Comparison of ENCODE assay signal across 23 cellular contexts in the genomic region with DNA sequence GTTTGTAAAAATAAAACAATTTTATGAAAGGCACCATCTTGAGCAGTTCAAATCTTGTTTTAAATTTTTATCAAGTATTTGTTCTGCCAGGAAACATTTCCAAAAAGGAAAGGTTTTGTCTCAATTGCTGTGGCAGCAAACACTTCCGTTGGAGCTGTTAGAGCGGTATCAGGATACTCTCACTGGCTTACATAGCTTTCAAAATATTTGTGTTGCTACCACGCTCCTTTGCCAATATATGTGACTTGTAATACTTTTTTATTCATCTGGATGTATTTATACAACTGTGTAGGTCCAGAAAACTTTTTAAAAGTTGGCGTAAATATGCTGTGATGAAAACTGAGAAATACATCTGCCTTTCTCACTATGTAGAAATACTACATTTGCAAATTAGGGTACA. TPM values are rescaled to one million over a fixed set of nuclear protein-coding genes. Genes with fewer than 3 reads are reported as not detected.
DNase-seq lines count a peak whose midpoint lies in the region; ATAC-seq, FAIRE-seq and TF ChIP-seq lines count a peak whose summit lies in the region.
"Had no signal": no experiment of that assay in that cellular context is flagged by ENCODE, and none has a peak within 500 bp of the region (broad histone marks: within the 10 kb centered on the region; RNA-seq: fewer than 3 reads in every experiment).

No MANE protein-coding gene starts in this region.

- H3K4me2 ChIP-seq in HepG2 (ENCODE audit: low read depth, low read length) (no peak overlapping the region), mesenchymal stem cell (ENCODE audit: low read length, poor library complexity, severe bottlenecking) (no peak overlapping the region)

- TF ChIP-seq EP300 in HepG2 (IDR thresholded peaks at IDR 0.05; ENCODE audit: low read depth in 2 of 2, low read length in 2 of 2) (no peak), HepG2 (CRISPR knock-in tag; IDR thresholded peaks at IDR 0.05; ENCODE audit: borderline replicate concordance) (no peak)

- H3K79me1 ChIP-seq in mesenchymal stem cell (replicated peaks; ENCODE audit: low read length, poor library complexity, severe bottlenecking) = peaks cover 15% of the 10 kb centered on the region

- no peak overlapping the region for H2AFZ ChIP-seq in HepG2 (ENCODE audit: low read length)
- H2AFZ ChIP-seq in mesenchymal stem cell (ENCODE audit: low read depth, low read length) = no peak overlapping the region

- peaks cover 87% of the 10 kb centered on the region for H3K79me2 ChIP-seq in HepG2 (ENCODE audit: insufficient read depth, low read length)

- H2BK5ac ChIP-seq in mesenchymal stem cell (ENCODE audit: low read depth, low read length, poor library complexity, severe bottlenecking) = no peak overlapping the region

- H4K8ac ChIP-seq in mesenchymal stem cell (ENCODE audit: low read length) = no peak overlapping the region

- H2BK15ac ChIP-seq in mesenchymal stem cell (ENCODE audit: low read depth, poor library complexity, severe bottlenecking) = no peak overlapping the region

- no peak for TF ChIP-seq POLR2A in HepG2 (IDR thresholded peaks at IDR 0.05; ENCODE audit: insufficient read depth in 1 of 2, low read depth in 2 of 2, low read length in 2 of 2)

- no peak overlapping the region for H3K4ac ChIP-seq in mesenchymal stem cell (ENCODE audit: low read depth in 1 of 2, low read length in 2 of 2)

- no peak overlapping the region for H2BK12ac ChIP-seq in mesenchymal stem cell (ENCODE audit: low read length in 2 of 2)

- peak overlapping the region; percentile 0 to 9 for H3K27ac ChIP-seq in liver (ENCODE audit: low read depth in 1 of 2, low read length in 2 of 2)
- no peak overlapping the region for H3K27ac ChIP-seq in HepG2 (ENCODE audit: extremely low read length, insufficient read depth, low read length)
- no peak overlapping the region for H3K27ac ChIP-seq in mesenchymal stem cell (ENCODE audit: low read length, poor library complexity, severe bottlenecking)
- H3K27ac ChIP-seq: suprapubic skin had no signal

- CTCF ChIA-PET in HepG2 (lab: Yijun Ruan, JAX; ENCODE audit: low intra/inter-chr PET ratio, low total read pairs) = interaction anchor here (1.3 kb wide), 1 partner anchor 108 kb away, joined by 4 read pairs; no protein-coding TSS in a partner anchor

- H3K9me3 ChIP-seq in liver (ENCODE audit: control insufficient read depth in 4 of 4, low read length in 3 of 4) = no peaks in the 10 kb centered on the region
- no peaks in the 10 kb centered on the region for H3K9me3 ChIP-seq in HepG2 (ENCODE audit: low read length)
- H3K9me3 ChIP-seq in mesenchymal stem cell (ENCODE audit: control insufficient read depth, low read length) = no peaks in the 10 kb centered on the region
- H3K9me3 ChIP-seq: suprapubic skin had no signal

- no peak overlapping the region for H3K23ac ChIP-seq in mesenchymal stem cell (ENCODE audit: low read length in 2 of 2)

- H4K20me1 ChIP-seq in HepG2 (ENCODE audit: insufficient read depth, low read length) = no peaks in the 10 kb centered on the region

- H3K4me1 ChIP-seq in liver (ENCODE audit: control insufficient read depth in 4 of 4, insufficient read depth in 4 of 4, low read length in 3 of 4) = peaks cover 7 to 38% (median 25%) of the 10 kb centered on the region in 4 donors
- H3K4me1 ChIP-seq in HepG2 (ENCODE audit: insufficient read depth, low read length) = peaks cover 84% of the 10 kb centered on the region
- H3K4me1 ChIP-seq in mesenchymal stem cell (ENCODE audit: control insufficient read depth, insufficient read depth, low read depth, low read length) = peaks cover 4% of the 10 kb centered on the region

- intact Hi-C loops in HepG2 (cut with micrococcal nuclease; ENCODE audit: unreplicated experiment) = no loop called here

- POLR2A ChIA-PET in HepG2 (lab: Yijun Ruan, JAX) = interaction anchor here (1.0 to 2.6 kb wide), 4 partner anchors 10 to 37 kb away, joined by 3 to 15 read pairs (median 3); no protein-coding TSS in a partner anchor

- DNase-seq in HepG2 (ENCODE audit: low spot score) (no peak), fibroblast of the aortic adventitia (ENCODE audit: low read depth) (peak; percentile 88), mesenchymal stem cell (no peak), GM19240 (ENCODE audit: insufficient read length, low spot score) (no peak), putamen (ENCODE audit: low spot score) (no peak)
- DNase-seq: 8988T; activated CD4-positive, CD25-positive, alpha-beta regulatory T cell treated with anti-CD3 and anti-CD28 coated beads, Interleukin-2, amount 50 U/mL, for 72 hours; caudate nucleus; DMS153; effector memory CD8-positive, alpha-beta T cell; GF-D8; NCI-H1694; nucleus accumbens; PC-3; stimulated activated CD4-positive, alpha-beta T cell treated with anti-CD3 and anti-CD28 coated beads, Interleukin-4, amount 100 ng/mL, for 4 hours had no signal

- in situ Hi-C loops in HepG2 (cut with HindIII; ENCODE audit: extremely low pct_ligation_motif_present, low pct_unique_long_range_greater_than_20kb) = no loop called here

- no peak for ATAC-seq in HepG2
- ATAC-seq in HG03442 (IDR thresholded peaks at IDR 0.05; ENCODE audit: unreplicated experiment) = no peak
- ATAC-seq in GM21528 (IDR thresholded peaks at IDR 0.05; ENCODE audit: low FRiP score, unreplicated experiment) = no peak
- ATAC-seq: effector memory CD8-positive, alpha-beta T cell; left lobe of liver; PC-3 had no signal

- H3K27me3 ChIP-seq in liver (ENCODE audit: control insufficient read depth in 4 of 4, insufficient read depth in 4 of 4, low read length in 3 of 4) (no peaks in the 10 kb centered on the region), HepG2 (ENCODE audit: control insufficient read depth in 1 of 2, insufficient read depth in 2 of 2, low read length in 2 of 2) (no peaks in the 10 kb centered on the region), mesenchymal stem cell (ENCODE audit: control insufficient read depth in 1 of 2, insufficient read depth in 1 of 2, low read length in 2 of 2) (no peaks in the 10 kb centered on the region)
- H3K27me3 ChIP-seq: suprapubic skin had no signal

- FAIRE-seq in HepG2 (lab: Jason Lieb, UNC) = no peak
- FAIRE-seq: frontal cortex, GM12891 had no signal

- no peak for TF ChIP-seq RAD21 in liver (IDR thresholded peaks at IDR 0.05)
- no peak for TF ChIP-seq RAD21 in HepG2 (CRISPR knock-in tag; IDR thresholded peaks at IDR 0.05)

- H3K4me3 ChIP-seq in liver (ENCODE audit: low read depth in 1 of 3, low read length in 3 of 3) (no peak overlapping the region), HepG2 (replicated peaks in 1 of 3; ENCODE audit: insufficient read depth in 1 of 3, low read depth in 2 of 3, low read length in 3 of 3) (no peak overlapping the region), fibroblast of the aortic adventitia (ENCODE audit: low read depth, low read length) (no peak overlapping the region), mesenchymal stem cell (ENCODE audit: insufficient read depth in 1 of 2, low read depth in 1 of 2, low read length in 2 of 2) (peak overlapping the region in 1 of 2 experiments; percentile 58)
- H3K4me3 ChIP-seq: skin epidermis, suprapubic skin had no signal

- no peak overlapping the region for H3K18ac ChIP-seq in mesenchymal stem cell (ENCODE audit: low read depth in 1 of 2, low read length in 2 of 2)

- no peak overlapping the region for H2BK120ac ChIP-seq in mesenchymal stem cell (ENCODE audit: low read depth, low read length)

- H3K9ac ChIP-seq in liver (ENCODE audit: low read depth in 1 of 2, low read length in 2 of 2) (no peak overlapping the region), HepG2 (ENCODE audit: insufficient read depth, low read depth, low read length) (no peak overlapping the region), mesenchymal stem cell (ENCODE audit: low read length) (peak overlapping the region; percentile 77)

- no peak overlapping the region for H4K91ac ChIP-seq in mesenchymal stem cell (ENCODE audit: low read length)

- no TSS peak for BruUV-seq in HepG2 (replicated peaks; lab: Mats Ljungman, UMichigan)

- 46% methylated on average over 4 of the region's 4 CpGs for WGBS in liver
- WGBS in HepG2 (ENCODE audit: low lambda C conversion rate) = 97% methylated on average over 4 of the region's 4 CpGs
- WGBS in mesenchymal stem cell = 100% methylated on average over 2 of the region's 4 CpGs

- TF ChIP-seq CTCF in liver (IDR thresholded peaks at IDR 0.05; ENCODE audit: low read depth, low read length, missing input control) = no peak
- no peak for TF ChIP-seq CTCF in HepG2 (CRISPR knock-in tag; IDR thresholded peaks at IDR 0.05)
- no peak for TF ChIP-seq CTCF in fibroblast of the aortic adventitia (IDR thresholded peaks at IDR 0.05; ENCODE audit: insufficient read depth, low read length)

- H2AK5ac ChIP-seq in mesenchymal stem cell (ENCODE audit: low read length, severe bottlenecking) = no peak overlapping the region

- no peaks in the 10 kb centered on the region for H3K36me3 ChIP-seq in liver (ENCODE audit: control insufficient read depth in 4 of 4, insufficient read depth in 3 of 4, low read depth in 1 of 4, low read length in 3 of 4)
- peaks cover 0 to 2% of the 10 kb centered on the region in 2 experiments; a peak in 4 of 5 replicates for H3K36me3 ChIP-seq in HepG2 (replicated peaks in 1 of 2; ENCODE audit: control insufficient read depth in 1 of 2, insufficient read depth in 2 of 2, low read length in 2 of 2)
- no peaks in the 10 kb centered on the region for H3K36me3 ChIP-seq in mesenchymal stem cell (ENCODE audit: control insufficient read depth in 1 of 2, insufficient read depth in 2 of 2, low read depth in 1 of 2, low read length in 2 of 2)
- H3K36me3 ChIP-seq: suprapubic skin had no signal

- H3K14ac ChIP-seq in mesenchymal stem cell (ENCODE audit: low read length in 2 of 2) = no peak overlapping the region

RNA-seq across cellular contexts. Expression of gene NHSL1, which starts 37.8 kb away (rescaled TPM):
- 10 to 100 TPM; 10.9 to 33.0 TPM for total RNA-seq in liver
- polyA plus RNA-seq in liver = 10 to 100 TPM in 1 of 2 donors, 1 to 10 TPM in 1; 6.6 to 30.4 TPM
- total RNA-seq in HepG2 (2016; rRNA removed; fragmentation: Illumina TruSeq; extraction: Trizol) = 53.6 and 59.5 TPM in 2 replicates
- total RNA-seq in HepG2 (2016; cell fraction: cytosol; rRNA removed; fragmentation: Illumina TruSeq; extraction: Trizol; ENCODE audit: low read depth) = 19.0 and 21.3 TPM in 2 replicates
- 55.9 and 56.5 TPM in 2 replicates for total RNA-seq in HepG2 (2016; cell fraction: insoluble cytoplasmic fraction; rRNA removed; fragmentation: Illumina TruSeq; extraction: Trizol)
- total RNA-seq in HepG2 (2016; cell fraction: membrane; rRNA removed; fragmentation: Illumina TruSeq; extraction: Trizol) = 22.2 and 23.0 TPM in 2 replicates
- 124 and 133 TPM in 2 replicates for total RNA-seq in HepG2 (2016; cell fraction: nucleus; rRNA removed; fragmentation: Illumina TruSeq; extraction: Trizol)
- 22.6 and 24.9 TPM in 2 replicates for polyA plus RNA-seq in HepG2 (2011; rRNA removed)
- 11.6 and 12.3 TPM in 2 replicates for polyA plus RNA-seq in HepG2 (2011; cell fraction: cytosol; rRNA removed)
- polyA plus RNA-seq in HepG2 (2011; cell fraction: nucleus; rRNA removed) = 42.8 and 45.1 TPM in 2 replicates
- 23.2 and 25.7 TPM in 2 replicates for polyA plus RNA-seq in HepG2 (2012)
- polyA plus RNA-seq in HepG2 (2016; cell fraction: cytosol; fragmentation: Illumina TruSeq; extraction: Trizol; ENCODE audit: low read depth) = 3.5 and 3.8 TPM in 2 replicates
- polyA plus RNA-seq in HepG2 (2016; cell fraction: insoluble cytoplasmic fraction; fragmentation: Illumina TruSeq; extraction: Trizol; ENCODE audit: low read depth) = 20.6 and 26.3 TPM in 2 replicates
- polyA plus RNA-seq in HepG2 (2016; cell fraction: membrane; fragmentation: Illumina TruSeq; extraction: Trizol; ENCODE audit: low read depth) = 6.4 and 7.5 TPM in 2 replicates
- 67.3 and 71.2 TPM in 2 replicates for polyA plus RNA-seq in HepG2 (2016; cell fraction: nucleus; fragmentation: Illumina TruSeq; extraction: Trizol; ENCODE audit: insufficient read depth, low read depth)
- 4.6 and 265 TPM in 2 replicates for polyA minus RNA-seq in HepG2 (2011; rRNA and poly(A)+ RNA removed; ENCODE audit: low replicate concordance)
- polyA minus RNA-seq in HepG2 (2011; cell fraction: cytosol; rRNA and poly(A)+ RNA removed) = 58.2 and 64.4 TPM in 2 replicates
- 179 and 208 TPM in 2 replicates for polyA minus RNA-seq in HepG2 (2011; cell fraction: nucleus; rRNA and poly(A)+ RNA removed)
- 7.9 and 17.8 TPM in 2 replicates for total RNA-seq in fibroblast of the aortic adventitia (ENCODE audit: low replicate concordance)
- 16.1 TPM for polyA plus RNA-seq in mesenchymal stem cell (2013, experiment 1 of 2)
- 16.4 TPM for polyA plus RNA-seq in mesenchymal stem cell (2013, experiment 2 of 2)

Comparison
In these comparisons a context has a peak if more than half of its experiments do, and no peak if none do; other contexts are left out.
1. H3K27ac ChIP-seq: peak in liver (2 of 2); none in HepG2 (single experiment) and mesenchymal stem cell (single experiment).